ENCODE assay signal across 22 cellular contexts in genomic region chr1:237219751-237220150, GRCh38.
DNase-seq lines count a peak whose midpoint lies in the region; ATAC-seq and TF ChIP-seq lines count a peak whose summit lies in the region.
"Had no signal": no experiment of that assay in that cellular context is flagged by ENCODE, and none has a peak within 500 bp of the region (broad histone marks: within the 10 kb centered on the region; RNA-seq: fewer than 3 reads in every experiment).

No MANE protein-coding gene starts in this region.

- peaks cover 17% of the 10 kb centered on the region for H3K4me1 Mint-ChIP-seq in glutamatergic neuron (ENCODE audit: low read depth, unreplicated experiment)
- no peaks in the 10 kb centered on the region for H3K4me1 Mint-ChIP-seq in Caco-2 (ENCODE audit: low read depth, unreplicated experiment)

- BruUV-seq in Caco-2 (replicated peaks; lab: Mats Ljungman, UMichigan) = no TSS peak

- no peaks in the 10 kb centered on the region for H3K27me3 ChIP-seq in right atrium auricular region
- H3K27me3 ChIP-seq in thyroid gland = no peaks in the 10 kb centered on the region
- no peaks in the 10 kb centered on the region for H3K27me3 ChIP-seq in Caco-2 (replicated peaks; ENCODE audit: control insufficient read depth, insufficient read depth, low read length)
- H3K27me3 ChIP-seq: BLaER1 had no signal

- peaks cover 4% of the 10 kb centered on the region for H3K36me3 Mint-ChIP-seq in glutamatergic neuron (ENCODE audit: unreplicated experiment)
- H3K36me3 Mint-ChIP-seq in Caco-2 (ENCODE audit: insufficient read depth, unreplicated experiment) = no peaks in the 10 kb centered on the region

- POLR2A ChIA-PET in Caco-2 (lab: Charles Lee) = no interaction called here

- H3K9me3 ChIP-seq in right atrium auricular region (no peaks in the 10 kb centered on the region), thyroid gland (no peaks in the 10 kb centered on the region), Caco-2 (no peaks in the 10 kb centered on the region)
- H3K9me3 ChIP-seq: BLaER1 had no signal

- ATAC-seq in GM21717 (IDR thresholded peaks at IDR 0.05; ENCODE audit: unreplicated experiment) = no peak

- no peak overlapping the region for H3K4me3 ChIP-seq in right atrium auricular region
- H3K4me3 ChIP-seq in thyroid gland (replicated peaks in 1 of 3) = no peak overlapping the region
- no peak overlapping the region for H3K4me3 ChIP-seq in Caco-2 (ENCODE audit: low read depth, low read length)
- H3K4me3 ChIP-seq: BLaER1 had no signal

- TF ChIP-seq CTCF in glutamatergic neuron (IDR thresholded peaks at IDR 0.05; ENCODE audit: partially characterized antibody, unreplicated experiment) (no peak), right atrium auricular region (IDR thresholded peaks at IDR 0.05) (no peak), thyroid gland (IDR thresholded peaks at IDR 0.05) (no peak), Caco-2 (IDR thresholded peaks at IDR 0.05; ENCODE audit: insufficient read depth in 1 of 2, low read depth in 1 of 2, low read length in 1 of 2, severe bottlenecking in 1 of 2, unreplicated experiment in 1 of 2) (no peak)

- peak; percentile 88 for DNase-seq in DMS 273 (lab: John Stamatoyannopoulos, UW; ENCODE audit: unreplicated experiment)
- no peak for DNase-seq in DMS 273 treated with DMSO at 0.1 percent for 48 hours (lab: John Stamatoyannopoulos, UW)
- no peak for DNase-seq in glutamatergic neuron
- DNase-seq in right atrium auricular region (ENCODE audit: low spot score) = no peak
- peak; percentile 44 to 52 for DNase-seq in thyroid gland
- no peak for DNase-seq in DMS53 treated with DMSO at 0.1 percent for 48 hours (lab: John Stamatoyannopoulos, UW; ENCODE audit: unreplicated experiment)
- DNase-seq in Caco-2 = no peak
- DNase-seq: ACHN; CD4-positive, alpha-beta T cell; COR-L47; DMS153; KG1; NCI-H1092; NCI-H1436; NCI-H187 treated with DMSO at 0.1 percent for 48 hours; NCI-H2107; NCI-H226; OCI-M1; SHP77 had no signal

- H3K4me3 Mint-ChIP-seq in glutamatergic neuron (ENCODE audit: unreplicated experiment) (peak overlapping the region; percentile 13), Caco-2 (ENCODE audit: unreplicated experiment) (no peak overlapping the region)
- H3K4me3 Mint-ChIP-seq: CD4-positive, alpha-beta T cell had no signal

- CTCF ChIA-PET in Caco-2 (lab: Charles Lee) = no interaction called here

- intact Hi-C loops in thyroid gland (cut with DNase I) (no loop called here), Caco-2 (cut with micrococcal nuclease; ENCODE audit: unreplicated experiment) (no loop called here)

- H3K27ac ChIP-seq in right atrium auricular region = peak overlapping the region; percentile 34 to 58
- H3K27ac ChIP-seq in thyroid gland = peak overlapping the region; percentile 10 to 59 (median 54)
- H3K27ac ChIP-seq: 22Rv1, BLaER1 had no signal

- 56 to 62% methylated on average over 2 of the region's 2 CpGs for WGBS in thyroid gland, 2 donors

- H3K27ac Mint-ChIP-seq in glutamatergic neuron (ENCODE audit: unreplicated experiment) (peak overlapping the region; percentile 96), Caco-2 (ENCODE audit: unreplicated experiment) (no peak overlapping the region)
- H3K27ac Mint-ChIP-seq: CD4-positive, alpha-beta T cell had no signal

- TF ChIP-seq POLR2A in thyroid gland (IDR thresholded peaks at IDR 0.05) = no peak

- H3K36me3 ChIP-seq in right atrium auricular region (no peaks in the 10 kb centered on the region), thyroid gland (no peaks in the 10 kb centered on the region), Caco-2 (ENCODE audit: control insufficient read depth, insufficient read depth, low read length) (no peaks in the 10 kb centered on the region)
- H3K36me3 ChIP-seq: BLaER1 had no signal

- H3K9me3 Mint-ChIP-seq in glutamatergic neuron (ENCODE audit: unreplicated experiment) (peaks cover 4% of the 10 kb centered on the region), Caco-2 (ENCODE audit: unreplicated experiment) (no peaks in the 10 kb centered on the region)
- H3K9me3 Mint-ChIP-seq: CD4-positive, alpha-beta T cell had no signal

- H3K27me3 Mint-ChIP-seq in glutamatergic neuron (ENCODE audit: unreplicated experiment) (no peaks in the 10 kb centered on the region), Caco-2 (ENCODE audit: insufficient read depth, unreplicated experiment) (no peaks in the 10 kb centered on the region)

- peaks cover 3 to 34% of the 10 kb centered on the region in 2 donors for H3K4me1 ChIP-seq in right atrium auricular region
- peaks cover 9 to 12% of the 10 kb centered on the region in 2 donors for H3K4me1 ChIP-seq in thyroid gland
- no peaks in the 10 kb centered on the region for H3K4me1 ChIP-seq in Caco-2
- H3K4me1 ChIP-seq: BLaER1 had no signal

Comparison
In these comparisons a context has a peak if more than half of its experiments do, and no peak if none do; other contexts are left out.
1. DNase-seq: peak in DMS 273 (single experiment) and thyroid gland (2 of 2); none in DMS 273 treated with DMSO at 0.1 percent for 48 hours (single experiment), glutamatergic neuron (single experiment), right atrium auricular region (single experiment), DMS53 treated with DMSO at 0.1 percent for 48 hours (single experiment) and Caco-2 (0 of 2).